ENCODE assay signal across 8 cellular contexts in the genomic region with DNA sequence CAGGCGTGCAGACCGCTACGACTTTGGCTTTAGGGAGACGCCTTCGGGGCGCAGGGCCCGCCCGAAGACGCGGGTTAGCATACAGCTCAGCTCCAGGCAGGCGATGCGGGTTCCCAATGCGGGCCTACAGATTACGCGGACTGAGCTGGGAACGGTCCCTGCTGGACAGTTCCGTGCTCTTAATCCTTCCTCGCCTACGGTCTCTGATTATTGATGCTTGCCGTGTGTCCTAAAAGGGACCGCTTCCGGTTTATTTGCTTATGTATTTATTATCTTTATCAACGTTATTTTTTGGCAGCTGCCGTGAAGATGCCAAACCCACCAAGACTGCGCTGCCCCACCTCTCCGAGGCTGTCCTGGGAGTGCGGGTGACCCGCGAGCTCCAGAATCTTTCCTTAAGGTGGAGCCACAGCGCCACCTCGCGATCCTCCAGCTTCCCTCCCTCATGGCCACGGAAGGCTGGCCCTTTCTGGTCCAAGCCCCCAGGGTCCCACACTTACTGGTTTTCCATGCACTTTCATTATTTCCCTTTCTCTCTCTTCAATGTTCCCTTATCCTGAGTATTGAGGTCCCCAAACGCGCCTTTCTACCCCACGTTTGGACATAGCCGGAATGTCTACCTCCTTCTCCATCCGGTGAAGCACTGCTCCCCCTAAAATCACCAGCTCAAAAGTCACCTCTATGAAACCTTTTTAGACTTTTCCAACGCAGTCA. TPM values are rescaled to one million over a fixed set of nuclear protein-coding genes. Genes with fewer than 3 reads are reported as not detected.
DNase-seq lines count a peak whose midpoint lies in the region; ATAC-seq, FAIRE-seq and TF ChIP-seq lines count a peak whose summit lies in the region.

No MANE protein-coding gene starts in this region.

- H3K4me1 Mint-ChIP-seq in GM23338, result peaks cover 29% of the 10 kb centered on the region; the same call in 2 of the 3 replicates

- no peak for TF ChIP-seq EP300 in K562 (IDR thresholded peaks at IDR 0.05; ENCODE audit: low read length)

- peak; percentile 83 for FAIRE-seq in K562 (lab: Jason Lieb, UNC)

- H3K4me2 ChIP-seq in GM23338, result peak overlapping the region; percentile 85
- H3K4me2 ChIP-seq in K562 (ENCODE audit: insufficient read depth, low read length), result no peak overlapping the region

- TF ChIP-seq POLR2A in K562 (conservative IDR thresholded peaks at IDR 0.05) (no peak), spleen (IDR thresholded peaks at IDR 0.05) (no peak)

- H3K9me1 ChIP-seq in K562 (ENCODE audit: control insufficient read depth, insufficient read depth, low read length), result no peaks in the 10 kb centered on the region

- peak overlapping the region; percentile 72 for H3K4me3 Mint-ChIP-seq in GM23338

- H3K9ac ChIP-seq in K562 (ENCODE audit: insufficient read depth in 1 of 2, low read depth in 2 of 2, low read length in 2 of 2), result no peak overlapping the region

- in situ Hi-C loops in K562 (cut with MboI), result loop anchor here (5.0 to 10.0 kb wide), 2 partner anchors 414 to 932 kb away; no protein-coding TSS in a partner anchor

- H3K9me2 ChIP-seq in GM23338 (ENCODE audit: insufficient read depth), result no peaks in the 10 kb centered on the region

- peak; percentile 94 to 97 for TF ChIP-seq CTCF in GM23338 (conservative IDR thresholded peaks at IDR 0.05; ENCODE audit: low read depth in 2 of 2)
- TF ChIP-seq CTCF in K562 (IDR thresholded peaks at IDR 0.05 in 2 of 3, conservative IDR thresholded peaks at IDR 0.05 in 1 of 3; ENCODE audit: insufficient read depth in 2 of 3, low read depth in 1 of 3, low read length in 3 of 3), result peak; percentile 82 to 88 (median 87)
- peak; percentile 69 to 96 (median 88) for TF ChIP-seq CTCF in spleen (IDR thresholded peaks at IDR 0.05 in 8 of 11, conservative IDR thresholded peaks at IDR 0.05 in 3 of 11)

- H3K36me3 Mint-ChIP-seq in GM23338 (ENCODE audit: low read depth), result no peaks in the 10 kb centered on the region

- H3K27me3 ChIP-seq in GM23338 (ENCODE audit: insufficient read depth), result peaks cover 62% of the 10 kb centered on the region
- peaks cover 20 to 26% of the 10 kb centered on the region in 2 experiments for H3K27me3 ChIP-seq in K562 (ENCODE audit: control insufficient read depth in 2 of 2, insufficient read depth in 2 of 2, low read length in 2 of 2)
- H3K27me3 ChIP-seq in spleen (replicated peaks in 1 of 7), result peaks cover 0 to 82% (median 25%) of the 10 kb centered on the region in 7 donors

- peaks cover 55% of the 10 kb centered on the region for H3K27me3 Mint-ChIP-seq in GM23338 (ENCODE audit: insufficient read depth, low read depth, poor library complexity)

- intact Hi-C loops in K562 (cut with micrococcal nuclease), result loop anchor here (1.0 to 10.0 kb wide), 5 partner anchors 26 to 1362 kb away; partner anchors contain the start of gene LSM11
- intact Hi-C loops in spleen (cut with DNase I; ENCODE audit: low total_unique reads), result loop anchor here (5.0 kb wide), 3 partner anchors 409 to 1029 kb away; no protein-coding TSS in a partner anchor

- BruUV-seq in K562 (replicated peaks; lab: Mats Ljungman, UMichigan), result no TSS peak

- 22% methylated on average over 32 of the region's 39 CpGs for WGBS in K562 (ENCODE audit: insufficient coverage, low coverage, missing lambda C conversion rate)
- WGBS in spleen, 5 donors, result 4 to 6% (median 5%) methylated on average over 39 of the region's 39 CpGs

- H3K9me3 ChIP-seq in K562 (replicated peaks; ENCODE audit: control insufficient read depth, insufficient read depth, low read depth, low read length) (no peaks in the 10 kb centered on the region), spleen (no peaks in the 10 kb centered on the region)

- H3K27ac ChIP-seq in GM23338 (ENCODE audit: low read depth), result no peak overlapping the region
- H3K27ac ChIP-seq in K562 (ENCODE audit: extremely low read depth, low read depth, low read length), result no peak overlapping the region
- H3K27ac ChIP-seq in spleen, result peak overlapping the region in 2 of 8 donors; percentile 7 to 33

- POLR2A ChIA-PET in K562 (lab: Yijun Ruan, JAX), result interaction anchor here (0.9 to 1.5 kb wide), 2 partner anchors 411 to 932 kb away, joined by 3 to 7 read pairs; no protein-coding TSS in a partner anchor

- H3F3A ChIP-seq in GM23338 (replicated peaks; ENCODE audit: low read depth), result no peaks in the 10 kb centered on the region; the same call in 1 of the 2 replicates

- H3K27ac Mint-ChIP-seq in GM23338, result no peak overlapping the region

- H3K79me2 ChIP-seq in GM23338 (replicated peaks; ENCODE audit: insufficient read depth) (no peaks in the 10 kb centered on the region), K562 (ENCODE audit: control insufficient read depth, insufficient read depth, low read length) (no peaks in the 10 kb centered on the region)

- ATAC-seq in GM23338 (peak; percentile 86), K562 (peak; percentile 96)

- peaks cover 22% of the 10 kb centered on the region for H3K4me1 ChIP-seq in GM23338 (ENCODE audit: insufficient read depth)
- H3K4me1 ChIP-seq in K562 (replicated peaks in 1 of 2; ENCODE audit: control insufficient read depth in 2 of 2, insufficient read depth in 2 of 2, low read length in 2 of 2), result peaks cover 0 to 9% of the 10 kb centered on the region in 2 experiments; a peak in 1 of 5 replicates
- peaks cover 0 to 52% (median 29%) of the 10 kb centered on the region in 6 donors for H3K4me1 ChIP-seq in spleen

- H3K4me3 ChIP-seq in GM08714 (ENCODE audit: low read length), result peak overlapping the region; percentile 58; the same call in 1 of the 2 replicates
- peak overlapping the region; percentile 56 for H3K4me3 ChIP-seq in GM23338
- no peak overlapping the region for H3K4me3 ChIP-seq in K562
- peak overlapping the region in 7 of 8 donors; percentile 24 to 70 (median 45) for H3K4me3 ChIP-seq in spleen

- H3K36me3 ChIP-seq in GM23338 (ENCODE audit: insufficient read depth) (no peaks in the 10 kb centered on the region), K562 (ENCODE audit: control insufficient read depth, insufficient read depth, low read length) (no peaks in the 10 kb centered on the region), spleen (no peaks in the 10 kb centered on the region)

- CTCF ChIA-PET in K562 (lab: Yijun Ruan, JAX; ENCODE audit: low intra/inter-chr PET ratio), result interaction anchor here (0.6 to 3.0 kb wide), 5 partner anchors 27 to 1349 kb away, joined by 3 to 31 read pairs (median 4); no protein-coding TSS in a partner anchor

- H3K9me3 Mint-ChIP-seq in GM23338, result no peaks in the 10 kb centered on the region

- TF ChIP-seq RAD21 in K562 (CRISPR knock-in tag; conservative IDR thresholded peaks at IDR 0.05 in 1 of 2, IDR thresholded peaks at IDR 0.05 in 1 of 2), result peak; percentile 86 to 91

- H4K20me1 ChIP-seq in GM23338 (replicated peaks; ENCODE audit: insufficient read depth) (peaks cover 13% of the 10 kb centered on the region), K562 (replicated peaks; ENCODE audit: control insufficient read depth, insufficient read depth, low read length) (0 out of 2 replicates have a peak, but pooled peaks cover 3% of the 10 kb centered on the region)

- DNase-seq in GM23338 (ENCODE audit: low spot score) (peak; percentile 92), LoVo (ENCODE audit: low spot score) (peak; percentile 65), T-helper 9 cell (peak; percentile 63), K562 (ENCODE audit: extremely low read depth in 1 of 4, low spot score in 3 of 4) (peak; percentile 73 to 79 (median 76)), iPS-NIHi11 (ENCODE audit: low spot score) (peak; percentile 82), spleen (peak; percentile 93), DMS79 (lab: John Stamatoyannopoulos, UW) (no peak)

- H2AFZ ChIP-seq in GM23338 (0 out of 2 replicates have a peak overlapping the region, but pooled peaks have one; percentile 25), K562 (ENCODE audit: low read depth, low read length) (no peak overlapping the region)

TF ChIP-seq in GM23338, 12 proteins besides CTCF, POLR2A, EP300 and RAD21 (continues in another document):
- TF ChIP-seq EZH2 (IDR thresholded peaks at IDR 0.05; ENCODE audit: low read depth, unreplicated experiment) (peak; percentile 45), JUNB (IDR thresholded peaks at IDR 0.05; ENCODE audit: unreplicated experiment) (no peak)

TF ChIP-seq in K562, 482 proteins besides CTCF, POLR2A, EP300 and RAD21 (continues in another document):
- peak in 1 of 3 experiments; percentile 2 for TF ChIP-seq YY1 (IDR thresholded peaks at IDR 0.05; ENCODE audit: borderline replicate concordance in 1 of 3, control insufficient read depth in 1 of 3, extremely low read depth in 1 of 3, insufficient read depth in 3 of 3, insufficient read length in 1 of 3, insufficient replicate concordance in 2 of 3, low read depth in 1 of 3, low read length in 2 of 3)
- TF ChIP-seq ZNF133 (CRISPR knock-in tag; IDR thresholded peaks at IDR 0.05), result no peak

RNA-seq across cellular contexts. Expression of gene EBF1, which starts 7.0 kb away (rescaled TPM):
- total RNA-seq in GM23338 (2014; rRNA removed; shearing (Covaris generic)), result 0.38 TPM in 1 of 2 replicates, not detected in the other
- polyA plus RNA-seq in GM23338 (2016; fragmentation: Nextera tagmentation; extraction: Ambion mirVana) (0.28 and 0.53 TPM in 2 replicates), K562 (2011; rRNA removed) (0.07 TPM in 1 of 2 replicates, not detected in the other), K562 (2014; fragmentation: Illumina TruSeq; extraction: Trizol) (0.12 TPM in 1 of 2 replicates, not detected in the other), K562 (2014; fragmentation: Nextera tagmentation; extraction: Ambion mirVana) (under 1 TPM in 1 of 2 experiments, not detected in 1; 0.13 TPM), K562 (2014; rRNA removed) (0.42 TPM in 1 of 2 replicates, not detected in the other), spleen (1 to 10 TPM; 6.8 to 8.8 (median 7.9) TPM)
- 0.37 and 1.5 TPM in 2 replicates for total RNA-seq in K562 (2011; cell fraction: chromatin; rRNA removed; ENCODE audit: low replicate concordance)
- 0.17 and 0.26 TPM in 2 replicates for total RNA-seq in K562 (2011; cell fraction: nucleolus; rRNA removed)
- total RNA-seq in K562 (2011; cell fraction: nucleoplasm; rRNA removed), result 0.38 and 0.44 TPM in 2 replicates
- total RNA-seq in K562 (2014; rRNA removed) (0.16 and 0.36 TPM in 2 replicates), K562 (2014; rRNA removed; fragmentation: Illumina TruSeq; extraction: Trizol) (not detected in 2 replicates), K562 (2015; rRNA removed; fragmentation: Illumina TruSeq; extraction: Trizol) (not detected in 2 replicates), K562 (2021) (0.07 and 0.24 TPM in 2 replicates), spleen (10 to 100 TPM; 19.6 to 56.2 (median 34.8) TPM)
- not detected in 2 replicates for polyA plus RNA-seq in K562 (2011; cell fraction: cytosol; rRNA removed)
- polyA plus RNA-seq in K562 (2011; cell fraction: nucleus; rRNA removed), result 0.23 TPM in 1 of 2 replicates, not detected in the other
- 0.03 TPM in 2 replicates for polyA plus RNA-seq in K562 (2012)
- not detected in 2 replicates for polyA minus RNA-seq in K562 (2011; rRNA and poly(A)+ RNA removed)
- polyA minus RNA-seq in K562 (2011; cell fraction: cytosol; rRNA and poly(A)+ RNA removed), result not detected in 2 replicates
- polyA minus RNA-seq in K562 (2011; cell fraction: nucleus; rRNA and poly(A)+ RNA removed), result 0.27 and 1.2 TPM in 2 replicates

Comparison
In these comparisons a context has a peak if more than half of its experiments do, and no peak if none do; other contexts are left out.
1. RNA of gene EBF1, which starts 7.0 kb away (total RNA-seq): 19.6 to 56.2 TPM in spleen; 0.38 TPM in GM23338 and 0.07 to 1.5 TPM in K562; every median in the first group is over 4 times any median in the second.
2. Peak in every context shown above with its lines, with median percentiles within 50 percentile points of each other: CTCF ChIP-seq.